In genomic region chr2:166170356-166170755, GRCh38 we compare ENCODE assay signal across 12 cellular contexts. TPM values are rescaled to one million over a fixed set of nuclear protein-coding genes. Genes with fewer than 3 reads are reported as not detected.
A peak's percentile ranks its signal among the peaks of the same experiment; 100 is the strongest.
DNase-seq lines count a peak whose midpoint lies in the region; ATAC-seq, FAIRE-seq and TF ChIP-seq lines count a peak whose summit lies in the region.
"Had no signal": no experiment of that assay in that cellular context is flagged by ENCODE, and none has a peak within 500 bp of the region (broad histone marks: within the 10 kb centered on the region; RNA-seq: fewer than 3 reads in every experiment).

No MANE protein-coding gene starts in this region.

- FAIRE-seq in H54 (lab: Jason Lieb, UNC) = peak; percentile 80

- H3K27me3 ChIP-seq in foreskin keratinocyte = no peaks in the 10 kb centered on the region

- peaks cover 8% of the 10 kb centered on the region for H3K4me1 ChIP-seq in foreskin keratinocyte

- DNase-seq in H54 (ENCODE audit: insufficient read length, low spot score) (peak; percentile 6), LHCN-M2 (ENCODE audit: low read depth) (peak; percentile 61), foreskin keratinocyte (peak in 1 of 2 donors; percentile 40), SKM-1 (lab: John Stamatoyannopoulos, UW; ENCODE audit: unreplicated experiment) (no peak), KG1 (lab: John Stamatoyannopoulos, UW) (no peak), COR-L47 (lab: John Stamatoyannopoulos, UW) (no peak), dermis blood vessel endothelial cell (no peak)
- DNase-seq: activated CD4-positive, alpha-beta T cell treated with anti-CD3 and anti-CD28 coated beads, Interleukin-2, amount 50 U/mL, for 48 hours; islet precursor cell; Right ventricle myocardium superior; stimulated activated CD4-positive, alpha-beta T cell treated with anti-CD3 and anti-CD28 coated beads, Interleukin-2, amount 100 ng/mL, for 48 hours had no signal

- ATAC-seq in GM18873 (IDR thresholded peaks at IDR 0.05; ENCODE audit: low FRiP score, unreplicated experiment) (peak; percentile 58), foreskin keratinocyte (peak; percentile 85)

- TF ChIP-seq POLR2A in H54 (IDR thresholded peaks at IDR 0.05; ENCODE audit: low read depth, low read length) = no peak

- H3K27ac ChIP-seq in foreskin keratinocyte = no peak overlapping the region

- TF ChIP-seq CTCF in foreskin keratinocyte (conservative IDR thresholded peaks at IDR 0.05) = peak; percentile 4

RNA-seq across cellular contexts. Expression of gene SCN1A, which starts 42.5 kb away (rescaled TPM):
- total RNA-seq in LHCN-M2 (2014; rRNA removed) = 0.06 and 1.1 TPM in 2 replicates
- polyA plus RNA-seq in LHCN-M2 (2012) = 0.01 TPM
- not detected in 2 replicates for total RNA-seq in foreskin keratinocyte
- not detected in 2 replicates for polyA plus RNA-seq in foreskin keratinocyte
- under 0.01 TPM in 1 of 2 replicates, not detected in the other for total RNA-seq in dermis blood vessel endothelial cell

Comparison
In these comparisons a context has a peak if more than half of its experiments do, and no peak if none do; other contexts are left out.
1. DNase-seq: peak in H54 (single experiment) and LHCN-M2 (single experiment); none in SKM-1 (single experiment), KG1 (single experiment), COR-L47 (single experiment) and dermis blood vessel endothelial cell (single experiment).